8 cellular contexts compared by ENCODE assay signal in the genomic region with DNA sequence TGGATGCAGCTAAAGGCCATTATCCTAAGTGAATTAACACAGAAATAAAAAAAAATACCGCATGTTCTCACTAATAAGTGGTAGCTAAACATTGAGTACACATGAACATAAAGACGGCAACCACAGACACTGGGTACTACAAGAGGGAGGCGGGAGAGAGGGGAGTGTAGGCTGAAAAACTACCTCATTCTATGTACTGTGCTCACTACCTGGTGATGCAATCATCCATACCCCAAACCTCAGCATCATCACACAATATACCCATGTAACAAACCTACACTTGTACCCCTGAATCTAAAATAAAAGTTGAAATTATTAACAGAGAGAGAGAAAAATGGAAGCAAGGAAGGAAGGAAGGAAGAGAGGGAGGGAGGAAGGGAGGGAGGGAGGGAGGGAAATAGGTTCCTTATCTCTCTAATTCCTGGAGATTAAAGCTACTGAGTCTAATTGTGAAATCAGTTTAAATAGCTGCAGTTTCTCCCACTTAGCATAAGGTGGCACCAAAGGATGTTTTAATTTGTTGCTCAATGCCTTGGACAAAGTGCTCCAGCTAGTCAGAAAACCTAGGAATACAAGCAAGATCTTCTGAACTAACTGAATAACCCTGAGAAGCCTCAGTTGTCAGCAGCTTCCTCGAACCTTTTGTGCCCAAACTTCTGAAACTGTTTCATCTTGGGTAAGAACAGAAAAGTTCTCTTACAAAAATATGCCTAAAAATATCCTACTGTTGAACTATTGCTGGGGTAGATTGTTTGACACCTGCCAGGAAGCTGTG.
DNase-seq lines count a peak whose midpoint lies in the region; ATAC-seq and TF ChIP-seq lines count a peak whose summit lies in the region.

No MANE protein-coding gene starts in this region.

- H4K91ac ChIP-seq in trophoblast cell (ENCODE audit: low read depth, low read length) = no peak overlapping the region

- no peak overlapping the region for H3K18ac ChIP-seq in trophoblast cell (ENCODE audit: low read length)

- no peaks in the 10 kb centered on the region for H3K9me3 ChIP-seq in T-helper 17 cell (ENCODE audit: control insufficient read depth, low read length, poor library complexity, severe bottlenecking)
- no peaks in the 10 kb centered on the region for H3K9me3 ChIP-seq in trophoblast cell (ENCODE audit: insufficient read depth, low read depth, low read length)

- H3K4me1 ChIP-seq in foreskin keratinocyte = no peaks in the 10 kb centered on the region
- H3K4me1 ChIP-seq in trophoblast cell (ENCODE audit: control insufficient read depth in 1 of 2, insufficient read depth in 2 of 2, low read length in 2 of 2) = no peaks in the 10 kb centered on the region

- H3K9ac ChIP-seq in trophoblast cell (ENCODE audit: low read length) = no peak overlapping the region

- H3K4me3 Mint-ChIP-seq in T-helper 17 cell = no peak overlapping the region

- ATAC-seq in HG02943 (IDR thresholded peaks at IDR 0.05; ENCODE audit: low read depth, unreplicated experiment) (peak; percentile 40), T-helper 17 cell (peak; percentile 65), foreskin keratinocyte (peak; percentile 87)

- no peaks in the 10 kb centered on the region for H3K36me3 Mint-ChIP-seq in T-helper 17 cell (ENCODE audit: low read depth)

- no CpG with 5 or more reads among the region's 4 CpGs for WGBS in trophoblast cell (ENCODE audit: extremely low coverage, insufficient coverage, insufficient read length)

- no peak overlapping the region for H3K4me2 ChIP-seq in trophoblast cell (ENCODE audit: low read length)

- H3K27me3 ChIP-seq in foreskin keratinocyte = no peaks in the 10 kb centered on the region
- no peaks in the 10 kb centered on the region for H3K27me3 ChIP-seq in trophoblast cell (ENCODE audit: insufficient read depth, low read length)

- DNase-seq in AG09309 (ENCODE audit: low read depth) (peak; percentile 47), GM13977 (ENCODE audit: low spot score) (peak; percentile 53), NCI-H187 treated with DMSO at 0.1 percent for 48 hours (lab: John Stamatoyannopoulos, UW) (peak; percentile 30), T-helper 17 cell (no peak), foreskin keratinocyte (peak; percentile 18 to 48), trophoblast cell (peak; percentile 22 to 84)
- DNase-seq in stimulated activated CD4-positive, alpha-beta T cell treated with anti-CD3 and anti-CD28 coated beads, Interleukin-1b, Interleukin-23, amount 100 ng/mL, for 48 hours = no peak

- no peaks in the 10 kb centered on the region for H3K79me2 ChIP-seq in trophoblast cell (ENCODE audit: control insufficient read depth, insufficient read depth, low read length, poor library complexity)

- no peak overlapping the region for H3K23ac ChIP-seq in trophoblast cell (ENCODE audit: low read length)

- H2BK5ac ChIP-seq in trophoblast cell (ENCODE audit: low read depth, low read length, poor library complexity) = no peak overlapping the region

- H3K27ac ChIP-seq in foreskin keratinocyte = no peak overlapping the region
- H3K27ac ChIP-seq in trophoblast cell (ENCODE audit: low read depth, low read length) = no peak overlapping the region

- no peak overlapping the region for H2BK120ac ChIP-seq in trophoblast cell (ENCODE audit: insufficient read depth, low read length, poor library complexity)

- H3K27ac Mint-ChIP-seq in T-helper 17 cell = no peak overlapping the region

- in situ Hi-C loops in GM13977 (cut with MboI; ENCODE audit: low pct_unique_long_range_greater_than_20kb, low sequenced_read_pairs, unreplicated experiment) = loop anchor here (25.0 kb wide), 2 partner anchors 123 to 673 kb away; no protein-coding TSS in a partner anchor

- no peak overlapping the region for H4K8ac ChIP-seq in trophoblast cell (ENCODE audit: low read depth, low read length)

- no peak overlapping the region for H2BK12ac ChIP-seq in trophoblast cell (ENCODE audit: low read length)

- no peaks in the 10 kb centered on the region for H3K36me3 ChIP-seq in trophoblast cell (ENCODE audit: control insufficient read depth in 1 of 2, insufficient read depth in 2 of 2, low read length in 2 of 2)

- peaks cover 13% of the 10 kb centered on the region for H3K27me3 Mint-ChIP-seq in T-helper 17 cell

- H2AK5ac ChIP-seq in trophoblast cell (ENCODE audit: low read length) = no peak overlapping the region

- no peak overlapping the region for H4K12ac ChIP-seq in trophoblast cell (ENCODE audit: low read depth, low read length)

- no peak overlapping the region for H3K14ac ChIP-seq in trophoblast cell (ENCODE audit: low read length)

- H3K4me3 ChIP-seq in AG09309 (ENCODE audit: control insufficient read depth, low read depth, low read length) = no peak overlapping the region
- H3K4me3 ChIP-seq in trophoblast cell (ENCODE audit: low read depth, low read length) = no peak overlapping the region

- H3K4me1 Mint-ChIP-seq in T-helper 17 cell = peaks cover 11% of the 10 kb centered on the region

- H3K4ac ChIP-seq in trophoblast cell (ENCODE audit: low read depth, low read length) = no peak overlapping the region

- H2AFZ ChIP-seq in trophoblast cell (ENCODE audit: insufficient read depth, low read length, poor library complexity) = no peak overlapping the region

- TF ChIP-seq CTCF in AG09309 (IDR thresholded peaks at IDR 0.05; ENCODE audit: control insufficient read depth, insufficient read depth, low read depth, low read length, missing control alignments) (peak; percentile 54), GM13977 (IDR thresholded peaks at IDR 0.05; ENCODE audit: extremely low read depth, insufficient read depth, missing control alignments) (peak; percentile 75), foreskin keratinocyte (conservative IDR thresholded peaks at IDR 0.05) (peak; percentile 86)

- H3K79me1 ChIP-seq in trophoblast cell (ENCODE audit: low read length) = no peaks in the 10 kb centered on the region

Comparison
In these comparisons a context has a peak if more than half of its experiments do, and no peak if none do; other contexts are left out.
1. DNase-seq: peak in AG09309 (single experiment), GM13977 (single experiment), NCI-H187 treated with DMSO at 0.1 percent for 48 hours (single experiment), foreskin keratinocyte (2 of 2) and trophoblast cell (2 of 2); none in T-helper 17 cell (0 of 3) and stimulated activated CD4-positive, alpha-beta T cell treated with anti-CD3 and anti-CD28 coated beads, Interleukin-1b, Interleukin-23, amount 100 ng/mL, for 48 hours (single experiment).
2. Peak in every context shown above with its lines, with median percentiles within 50 percentile points of each other: CTCF ChIP-seq and ATAC-seq.